Comparison of ENCODE assay signal across 1 cellular context in genomic region chr11:59556115-59556882, GRCh38.
TF ChIP-seq lines count a peak whose summit lies in the region.

No MANE protein-coding gene starts in this region.

TF ChIP-seq in GM12878, 131 proteins besides CTCF, POLR2A, EP300 and RAD21 (continued from another document):
- TF ChIP-seq CUX1 (IDR thresholded peaks at IDR 0.05; ENCODE audit: insufficient replicate concordance, low read depth, low read length) (peak; percentile 45), ZNF207 (IDR thresholded peaks at IDR 0.05; ENCODE audit: borderline replicate concordance) (peak; percentile 61; the same call in 1 of the 2 replicates), IKZF1 (conservative IDR thresholded peaks at IDR 0.05) (peak; percentile 71), NR2F1 (conservative IDR thresholded peaks at IDR 0.05) (0 out of 2 replicates have a peak, but pooled peaks have one; percentile 29), CBFB (IDR thresholded peaks at IDR 0.05; ENCODE audit: low read depth) (no peak), FOXK2 (IDR thresholded peaks at IDR 0.05) (peak; percentile 36; the same call in 1 of the 2 replicates), MAX (IDR thresholded peaks at IDR 0.05; ENCODE audit: low read depth, low read length) (peak; percentile 77), MYC (IDR thresholded peaks at IDR 0.05; ENCODE audit: insufficient read depth, insufficient read length, insufficient replicate concordance, low read length, severe bottlenecking) (no peak), USF1 (IDR thresholded peaks at IDR 0.05; ENCODE audit: borderline replicate concordance, extremely low read length, insufficient read depth, low read depth, low read length) (peak; percentile 35), RELA (IDR thresholded peaks at IDR 0.05; ENCODE audit: borderline replicate concordance, partially characterized antibody) (peak; percentile 56), IRF4 (IDR thresholded peaks at IDR 0.05; ENCODE audit: low read depth, low read length) (0 out of 2 replicates have a peak, but pooled peaks have one; percentile 13), SREBF2 (IDR thresholded peaks at IDR 0.05; ENCODE audit: low read length) (peak; percentile 89), KLF5 (IDR thresholded peaks at IDR 0.05; ENCODE audit: partially characterized antibody) (peak; percentile 69), RCOR1 (conservative IDR thresholded peaks at IDR 0.05; ENCODE audit: low read depth, low read length) (peak; percentile 46; the same call in 1 of the 2 replicates), MTA3 (IDR thresholded peaks at IDR 0.05; ENCODE audit: borderline replicate concordance, low read length) (no peak), BACH1 (IDR thresholded peaks at IDR 0.05; ENCODE audit: borderline replicate concordance) (0 out of 2 replicates have a peak, but pooled peaks have one; percentile 12), NFIC (IDR thresholded peaks at IDR 0.05; ENCODE audit: low read depth, low read length) (peak; percentile 52), RAD51 (IDR thresholded peaks at IDR 0.05) (peak; percentile 92), CHD4 (IDR thresholded peaks at IDR 0.05) (no peak), NKRF (conservative IDR thresholded peaks at IDR 0.05) (peak; percentile 76; the same call in 1 of the 2 replicates), EGR1 (IDR thresholded peaks at IDR 0.05; ENCODE audit: borderline replicate concordance in 1 of 2, low read depth in 2 of 2, low read length in 2 of 2) (no peak), SRF (IDR thresholded peaks at IDR 0.05; ENCODE audit: low read depth in 2 of 2, low read length in 2 of 2) (no peak), BHLHE40 (IDR thresholded peaks at IDR 0.05; ENCODE audit: borderline replicate concordance in 1 of 2, low read depth in 2 of 2, low read length in 1 of 2) (peak; percentile 11 to 16; a peak in 1 of 4 replicates), YY1 (IDR thresholded peaks at IDR 0.05; ENCODE audit: low read depth, low read length) (peak; percentile 48; the same call in 1 of the 2 replicates), ZSCAN29 (IDR thresholded peaks at IDR 0.05) (peak; percentile 97)
- TF ChIP-seq, protein P1, sequence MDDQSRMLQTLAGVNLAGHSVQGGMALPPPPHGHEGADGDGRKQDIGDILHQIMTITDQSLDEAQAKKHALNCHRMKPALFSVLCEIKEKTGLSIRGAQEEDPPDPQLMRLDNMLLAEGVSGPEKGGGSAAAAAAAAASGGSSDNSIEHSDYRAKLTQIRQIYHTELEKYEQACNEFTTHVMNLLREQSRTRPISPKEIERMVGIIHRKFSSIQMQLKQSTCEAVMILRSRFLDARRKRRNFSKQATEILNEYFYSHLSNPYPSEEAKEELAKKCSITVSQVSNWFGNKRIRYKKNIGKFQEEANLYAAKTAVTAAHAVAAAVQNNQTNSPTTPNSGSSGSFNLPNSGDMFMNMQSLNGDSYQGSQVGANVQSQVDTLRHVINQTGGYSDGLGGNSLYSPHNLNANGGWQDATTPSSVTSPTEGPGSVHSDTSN (IDR thresholded peaks at IDR 0.05; ENCODE audit: insufficient replicate concordance, low read depth, low read length): no peak
